In genomic region chr4:155491336-155492131, GRCh38 we compare ENCODE assay signal across 11 cellular contexts.
DNase-seq lines count a peak whose midpoint lies in the region; ATAC-seq and TF ChIP-seq lines count a peak whose summit lies in the region.
"Had no signal": no experiment of that assay in that cellular context is flagged by ENCODE, and none has a peak within 500 bp of the region (broad histone marks: within the 10 kb centered on the region; RNA-seq: fewer than 3 reads in every experiment).

No MANE protein-coding gene starts in this region.

- no peak overlapping the region for H3K27ac ChIP-seq in vagina
- no peak overlapping the region for H3K27ac ChIP-seq in ovary
- H3K27ac ChIP-seq: ascending aorta had no signal

- H3K4me3 ChIP-seq in vagina (no peak overlapping the region), ovary (no peak overlapping the region)
- H3K4me3 ChIP-seq: ascending aorta had no signal

- no peaks in the 10 kb centered on the region for H3K27me3 ChIP-seq in vagina
- no peaks in the 10 kb centered on the region for H3K27me3 ChIP-seq in ovary
- H3K27me3 ChIP-seq: ascending aorta had no signal

- peak; percentile 90 for ATAC-seq in GM19035 (IDR thresholded peaks at IDR 0.05; ENCODE audit: unreplicated experiment)
- ATAC-seq in HG02588 (IDR thresholded peaks at IDR 0.05; ENCODE audit: unreplicated experiment) = peak; percentile 94
- peak; percentile 98 for ATAC-seq in HG03432 (IDR thresholded peaks at IDR 0.05; ENCODE audit: unreplicated experiment)

- no peak for TF ChIP-seq EP300 in ovary (IDR thresholded peaks at IDR 0.05)

- TF ChIP-seq CTCF in vagina (IDR thresholded peaks at IDR 0.05) (no peak), ovary (IDR thresholded peaks at IDR 0.05) (no peak)

- TF ChIP-seq POLR2A in vagina (IDR thresholded peaks at IDR 0.05) = no peak
- no peak for TF ChIP-seq POLR2A in ovary (IDR thresholded peaks at IDR 0.05)

- 30 to 50% (median 31%) methylated on average over 4 of the region's 4 CpGs for WGBS in ovary, 3 donors

- DNase-seq in vagina (ENCODE audit: extremely low spot score in 2 of 2) = no peak
- no peak for DNase-seq in Kasumi-1 (lab: John Stamatoyannopoulos, UW)
- no peak for DNase-seq in NCI-H2196 treated with DMSO at 0.1 percent for 48 hours (lab: John Stamatoyannopoulos, UW; ENCODE audit: unreplicated experiment)
- DNase-seq in ovary = no peak
- DNase-seq: activated CD4-positive, alpha-beta memory T cell treated with anti-CD3 and anti-CD28 coated beads, Interleukin-2, amount 10 ng/mL, durations not matched to agents 7 days and 5 days; NCI-H2081; SIG-M5 had no signal

- H3K36me3 ChIP-seq in vagina (no peaks in the 10 kb centered on the region), ovary (no peaks in the 10 kb centered on the region)
- H3K36me3 ChIP-seq: ascending aorta had no signal

- H3K9me3 ChIP-seq in vagina (no peaks in the 10 kb centered on the region), ovary (no peaks in the 10 kb centered on the region)
- H3K9me3 ChIP-seq: ascending aorta had no signal

- H3K4me1 ChIP-seq in vagina = no peaks in the 10 kb centered on the region
- peaks cover 6% of the 10 kb centered on the region for H3K4me1 ChIP-seq in ovary (ENCODE audit: insufficient read depth)
- H3K4me1 ChIP-seq: ascending aorta had no signal

- intact Hi-C loops in vagina (cut with DNase I) (no loop called here), ovary (cut with DNase I) (no loop called here)
